Comparison of ENCODE assay signal across 1 cellular context in genomic region chr4:150047546-150047945, GRCh38.
TF ChIP-seq lines count a peak whose summit lies in the region.

No MANE protein-coding gene starts in this region.

TF ChIP-seq in SK-N-SH treated with all-trans-retinoic acid at 6 μM for 48 hours, 23 proteins besides CTCF, POLR2A, EP300 and RAD21 (continued from another document):
- no peak for TF ChIP-seq CSRNP3 (CRISPR knock-in tag; IDR thresholded peaks at IDR 0.05)
